9 cellular contexts compared by ENCODE assay signal in the genomic region with DNA sequence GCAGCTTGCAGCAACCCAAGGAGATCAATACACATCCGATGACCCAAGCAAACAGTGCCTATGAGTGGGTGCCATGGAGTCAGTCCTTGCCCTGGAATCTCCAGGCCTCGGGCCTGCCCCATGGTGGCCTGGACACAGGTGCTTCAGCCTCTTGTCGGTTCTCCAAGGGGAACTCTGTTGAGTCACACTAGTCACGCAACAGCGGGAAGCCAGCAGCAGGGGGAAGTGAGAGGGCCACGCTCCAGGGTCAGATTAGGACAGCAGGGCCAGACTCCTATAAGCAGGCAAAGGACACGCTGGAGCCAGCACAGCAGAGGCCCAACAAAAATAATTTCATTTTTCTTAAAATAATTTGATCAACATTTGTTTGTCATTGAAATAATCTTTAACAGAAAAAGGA. TPM values are rescaled to one million over a fixed set of nuclear protein-coding genes. Genes with fewer than 3 reads are reported as not detected.
A peak's percentile ranks its signal among the peaks of the same experiment; 100 is the strongest.
DNase-seq lines count a peak whose midpoint lies in the region; ATAC-seq and TF ChIP-seq lines count a peak whose summit lies in the region.
"Had no signal": no experiment of that assay in that cellular context is flagged by ENCODE, and none has a peak within 500 bp of the region (broad histone marks: within the 10 kb centered on the region; RNA-seq: fewer than 3 reads in every experiment).

No MANE protein-coding gene starts in this region.

- no peaks in the 10 kb centered on the region for H3K27me3 ChIP-seq in suprapubic skin

- H3K9me3 Mint-ChIP-seq in activated naive CD4-positive, alpha-beta T cell treated with anti-CD3 and anti-CD28 coated beads, Interleukin-2, amount 10 ng/mL, durations not matched to agents 7 days and 5 days: no peaks in the 10 kb centered on the region
- H3K9me3 Mint-ChIP-seq: IgD-negative memory B cell had no signal

- H3K27me3 Mint-ChIP-seq in activated naive CD4-positive, alpha-beta T cell treated with anti-CD3 and anti-CD28 coated beads, Interleukin-2, amount 10 ng/mL, durations not matched to agents 7 days and 5 days: peaks cover 15% of the 10 kb centered on the region

- H3K27ac ChIP-seq in suprapubic skin: peak overlapping the region; percentile 9

- no peak for TF ChIP-seq POLR2A in suprapubic skin (IDR thresholded peaks at IDR 0.05)

- DNase-seq in GM10266 (ENCODE audit: extremely low spot score) (peak; percentile 63), RPMI7951 (ENCODE audit: low read depth) (peak; percentile 96), Right ventricle myocardium superior (peak; percentile 82), suprapubic skin (ENCODE audit: low spot score in 2 of 2) (peak in 1 of 2 donors; percentile 73), NCI-H187 treated with DMSO at 0.1 percent for 48 hours (lab: John Stamatoyannopoulos, UW) (no peak), activated gamma-delta T cell treated with Interleukin-2 at 50 U/mL for 16 hours (no peak)
- no peak for DNase-seq in activated naive CD4-positive, alpha-beta T cell treated with anti-CD3 and anti-CD28 coated beads, Interleukin-2, amount 10 ng/mL, durations not matched to agents 7 days and 5 days

- H3K9me3 ChIP-seq in suprapubic skin: no peaks in the 10 kb centered on the region

- 45% methylated on average over 7 of the region's 7 CpGs for WGBS in suprapubic skin

- H3K4me3 Mint-ChIP-seq in activated naive CD4-positive, alpha-beta T cell treated with anti-CD3 and anti-CD28 coated beads, Interleukin-2, amount 10 ng/mL, durations not matched to agents 7 days and 5 days: no peak overlapping the region
- H3K4me3 Mint-ChIP-seq: IgD-negative memory B cell had no signal

- TF ChIP-seq CTCF in GM10266 (IDR thresholded peaks at IDR 0.05; ENCODE audit: control insufficient read depth, insufficient read depth, low read depth, missing control alignments) (no peak), suprapubic skin (IDR thresholded peaks at IDR 0.05) (no peak)

- CTCF ChIA-PET in activated naive CD4-positive, alpha-beta T cell treated with anti-CD3 and anti-CD28 coated beads, Interleukin-2, amount 10 ng/mL, durations not matched to agents 7 days and 5 days (lab: Charles Lee): no interaction called here

- H3K36me3 Mint-ChIP-seq in activated naive CD4-positive, alpha-beta T cell treated with anti-CD3 and anti-CD28 coated beads, Interleukin-2, amount 10 ng/mL, durations not matched to agents 7 days and 5 days: no peaks in the 10 kb centered on the region
- H3K36me3 Mint-ChIP-seq: IgD-negative memory B cell had no signal

- H3K27ac Mint-ChIP-seq in activated naive CD4-positive, alpha-beta T cell treated with anti-CD3 and anti-CD28 coated beads, Interleukin-2, amount 10 ng/mL, durations not matched to agents 7 days and 5 days: no peak overlapping the region

- H3K36me3 ChIP-seq in suprapubic skin: no peaks in the 10 kb centered on the region

- peak; percentile 66 for ATAC-seq in HG02759 (IDR thresholded peaks at IDR 0.05; ENCODE audit: unreplicated experiment)
- ATAC-seq in Right ventricle myocardium superior (ENCODE audit: poor library complexity): peak; percentile 89

- peaks cover 6% of the 10 kb centered on the region for H3K4me1 ChIP-seq in suprapubic skin

- intact Hi-C loops in Right ventricle myocardium superior (cut with DNase I): no loop called here

- no peak for TF ChIP-seq EP300 in suprapubic skin (IDR thresholded peaks at IDR 0.05)

- no peak overlapping the region for H3K4me3 ChIP-seq in suprapubic skin

- H3K4me1 Mint-ChIP-seq in activated naive CD4-positive, alpha-beta T cell treated with anti-CD3 and anti-CD28 coated beads, Interleukin-2, amount 10 ng/mL, durations not matched to agents 7 days and 5 days: peaks cover 11% of the 10 kb centered on the region

RNA-seq across cellular contexts. Expression of a gene that starts 16.6 kb away (rescaled TPM):
- total RNA-seq in RPMI7951 (2014; rRNA removed; shearing (Covaris generic)): 62.3 and 67.2 TPM in 2 replicates
- total RNA-seq in Right ventricle myocardium superior (0.89 TPM), suprapubic skin (10 to 100 TPM in 2 of 4 donors, 1 to 10 TPM in 2; 6.5 to 11.5 (median 9.3) TPM)

RNA-seq across cellular contexts. Expression of a gene that starts 57.0 kb away (rescaled TPM):
- 1.7 TPM in 2 replicates for total RNA-seq in RPMI7951 (2014; rRNA removed; shearing (Covaris generic))
- total RNA-seq in Right ventricle myocardium superior (0.24 TPM), suprapubic skin (not detected)

Comparison
In these comparisons a context has a peak if more than half of its experiments do, and no peak if none do; other contexts are left out.
1. DNase-seq: peak in GM10266 (single experiment), RPMI7951 (single experiment) and Right ventricle myocardium superior (single experiment); none in NCI-H187 treated with DMSO at 0.1 percent for 48 hours (single experiment), activated gamma-delta T cell treated with Interleukin-2 at 50 U/mL for 16 hours (single experiment) and activated naive CD4-positive, alpha-beta T cell treated with anti-CD3 and anti-CD28 coated beads, Interleukin-2, amount 10 ng/mL, durations not matched to agents 7 days and 5 days (single experiment).